In genomic region chr9:109914280-109915027, GRCh38 we compare ENCODE assay signal across 10 cellular contexts.
DNase-seq lines count a peak whose midpoint lies in the region; ATAC-seq, FAIRE-seq and TF ChIP-seq lines count a peak whose summit lies in the region.
"Had no signal": no experiment of that assay in that cellular context is flagged by ENCODE, and none has a peak within 500 bp of the region (broad histone marks: within the 10 kb centered on the region; RNA-seq: fewer than 3 reads in every experiment).

No MANE protein-coding gene starts in this region.

- H3K27me3 Mint-ChIP-seq in stimulated activated naive CD8-positive, alpha-beta T cell treated with anti-CD3 and anti-CD28 coated beads, Interleukin-15, Interleukin-2, amounts not matched to agents 100 ng/mL and 50 ng/mL, for 24 hours: no peaks in the 10 kb centered on the region
- H3K27me3 Mint-ChIP-seq in stimulated activated naive CD8-positive, alpha-beta T cell treated with anti-CD3 and anti-CD28 coated beads, Interleukin-15, amount 100 ng/mL, for 72 hours: peaks cover 8% of the 10 kb centered on the region
- H3K27me3 Mint-ChIP-seq in astrocyte (ENCODE audit: low read depth, unreplicated experiment): peaks cover 2% of the 10 kb centered on the region
- no peaks in the 10 kb centered on the region for H3K27me3 Mint-ChIP-seq in MCF 10A (ENCODE audit: insufficient read depth, unreplicated experiment)

- peaks cover 36% of the 10 kb centered on the region for H3K4me1 ChIP-seq in astrocyte (ENCODE audit: insufficient read depth, low read length)
- peaks cover 22% of the 10 kb centered on the region for H3K4me1 ChIP-seq in vagina

- no peak overlapping the region for H3K27ac ChIP-seq in astrocyte (ENCODE audit: low read depth, low read length)
- H3K27ac ChIP-seq in vagina: no peak overlapping the region
- H3K27ac ChIP-seq: tibial nerve had no signal

- BruUV-seq in MCF 10A (replicated peaks; lab: Mats Ljungman, UMichigan): no TSS peak

- POLR2A ChIA-PET in MCF 10A (lab: Yijun Ruan, JAX): no interaction called here

- H3K4me3 ChIP-seq in astrocyte (ENCODE audit: insufficient read depth, low read depth, low read length): no peak overlapping the region
- no peak overlapping the region for H3K4me3 ChIP-seq in vagina
- H3K4me3 ChIP-seq: tibial nerve had no signal

- no peak overlapping the region for H3K4me3 Mint-ChIP-seq in stimulated activated naive CD8-positive, alpha-beta T cell treated with anti-CD3 and anti-CD28 coated beads, Interleukin-15, Interleukin-2, amounts not matched to agents 100 ng/mL and 50 ng/mL, for 24 hours
- no peak overlapping the region for H3K4me3 Mint-ChIP-seq in stimulated activated naive CD8-positive, alpha-beta T cell treated with anti-CD3 and anti-CD28 coated beads, Interleukin-15, amount 100 ng/mL, for 72 hours
- H3K4me3 Mint-ChIP-seq in astrocyte (ENCODE audit: unreplicated experiment) (no peak overlapping the region), MCF 10A (ENCODE audit: unreplicated experiment) (no peak overlapping the region)

- peak overlapping the region; percentile 23 for H3K27ac Mint-ChIP-seq in stimulated activated naive CD8-positive, alpha-beta T cell treated with anti-CD3 and anti-CD28 coated beads, Interleukin-15, Interleukin-2, amounts not matched to agents 100 ng/mL and 50 ng/mL, for 24 hours
- no peak overlapping the region for H3K27ac Mint-ChIP-seq in stimulated activated naive CD8-positive, alpha-beta T cell treated with anti-CD3 and anti-CD28 coated beads, Interleukin-15, amount 100 ng/mL, for 72 hours
- peak overlapping the region; percentile 5 for H3K27ac Mint-ChIP-seq in astrocyte (ENCODE audit: unreplicated experiment)
- H3K27ac Mint-ChIP-seq in MCF 10A (ENCODE audit: low read depth, unreplicated experiment): no peak overlapping the region

- H3K4me1 Mint-ChIP-seq in stimulated activated naive CD8-positive, alpha-beta T cell treated with anti-CD3 and anti-CD28 coated beads, Interleukin-15, Interleukin-2, amounts not matched to agents 100 ng/mL and 50 ng/mL, for 24 hours (ENCODE audit: low read depth): peaks cover 36% of the 10 kb centered on the region
- H3K4me1 Mint-ChIP-seq in stimulated activated naive CD8-positive, alpha-beta T cell treated with anti-CD3 and anti-CD28 coated beads, Interleukin-15, amount 100 ng/mL, for 72 hours: peaks cover 12% of the 10 kb centered on the region
- peaks cover 4% of the 10 kb centered on the region for H3K4me1 Mint-ChIP-seq in astrocyte (ENCODE audit: low read depth, unreplicated experiment)
- peaks cover 12% of the 10 kb centered on the region for H3K4me1 Mint-ChIP-seq in MCF 10A (ENCODE audit: insufficient read depth, unreplicated experiment)

- intact Hi-C loops in MCF 10A (cut with micrococcal nuclease): no loop called here
- intact Hi-C loops in vagina (cut with DNase I): no loop called here

- peaks cover 7% of the 10 kb centered on the region for H3K79me2 ChIP-seq in astrocyte (ENCODE audit: insufficient read depth, low read length)

- TF ChIP-seq POLR2A in vagina (IDR thresholded peaks at IDR 0.05): no peak

- no peak overlapping the region for H3K4me2 ChIP-seq in astrocyte (ENCODE audit: low read length)

- peaks cover 5% of the 10 kb centered on the region for H4K20me1 ChIP-seq in astrocyte (ENCODE audit: insufficient read depth, low read length)

- CTCF ChIA-PET in MCF 10A (lab: Yijun Ruan, JAX): interaction anchor here (1.7 to 2.1 kb wide), 2 partner anchors 12 to 237 kb away, joined by 3 to 8 read pairs; no protein-coding TSS in a partner anchor

- no peaks in the 10 kb centered on the region for H3K9me3 ChIP-seq in astrocyte (ENCODE audit: insufficient read depth, low read depth, low read length)
- H3K9me3 ChIP-seq in vagina: no peaks in the 10 kb centered on the region
- H3K9me3 ChIP-seq: tibial nerve had no signal

- TF ChIP-seq CTCF in astrocyte (IDR thresholded peaks at IDR 0.05; ENCODE audit: insufficient read depth, low read depth, low read length) (no peak), MCF 10A (IDR thresholded peaks at IDR 0.05; ENCODE audit: unreplicated experiment) (no peak), vagina (IDR thresholded peaks at IDR 0.05) (no peak)

- peak; percentile 20 for FAIRE-seq in astrocyte (lab: Jason Lieb, UNC)

- H2AFZ ChIP-seq in astrocyte (ENCODE audit: low read depth, low read length): no peak overlapping the region

- no peak for ATAC-seq in stimulated activated naive CD8-positive, alpha-beta T cell treated with anti-CD3 and anti-CD28 coated beads, Interleukin-15, amount 100 ng/mL, for 72 hours
- peak; percentile 37 for ATAC-seq in HG03045 (IDR thresholded peaks at IDR 0.05; ENCODE audit: unreplicated experiment)

- no peaks in the 10 kb centered on the region for H3K9me3 Mint-ChIP-seq in stimulated activated naive CD8-positive, alpha-beta T cell treated with anti-CD3 and anti-CD28 coated beads, Interleukin-15, Interleukin-2, amounts not matched to agents 100 ng/mL and 50 ng/mL, for 24 hours
- no peaks in the 10 kb centered on the region for H3K9me3 Mint-ChIP-seq in stimulated activated naive CD8-positive, alpha-beta T cell treated with anti-CD3 and anti-CD28 coated beads, Interleukin-15, amount 100 ng/mL, for 72 hours
- H3K9me3 Mint-ChIP-seq in astrocyte (ENCODE audit: unreplicated experiment) (no peaks in the 10 kb centered on the region), MCF 10A (ENCODE audit: unreplicated experiment) (no peaks in the 10 kb centered on the region)

- H3K36me3 ChIP-seq in astrocyte (ENCODE audit: insufficient read depth, low read length) (no peaks in the 10 kb centered on the region), vagina (no peaks in the 10 kb centered on the region)
- H3K36me3 ChIP-seq: tibial nerve had no signal

- H3K27me3 ChIP-seq in astrocyte (ENCODE audit: insufficient read depth, low read length): no peaks in the 10 kb centered on the region
- no peaks in the 10 kb centered on the region for H3K27me3 ChIP-seq in vagina
- H3K27me3 ChIP-seq: tibial nerve had no signal

- H3K9ac ChIP-seq in astrocyte (ENCODE audit: low read length): no peak overlapping the region

- no peaks in the 10 kb centered on the region for H3K36me3 Mint-ChIP-seq in stimulated activated naive CD8-positive, alpha-beta T cell treated with anti-CD3 and anti-CD28 coated beads, Interleukin-15, Interleukin-2, amounts not matched to agents 100 ng/mL and 50 ng/mL, for 24 hours (ENCODE audit: low read depth)
- peaks cover 2% of the 10 kb centered on the region for H3K36me3 Mint-ChIP-seq in astrocyte (ENCODE audit: low read depth, unreplicated experiment)
- no peaks in the 10 kb centered on the region for H3K36me3 Mint-ChIP-seq in MCF 10A (ENCODE audit: insufficient read depth, unreplicated experiment)

- DNase-seq in stimulated activated naive CD8-positive, alpha-beta T cell treated with anti-CD3 and anti-CD28 coated beads, Interleukin-15, amount 100 ng/mL, for 72 hours: no peak
- peak; percentile 95 for DNase-seq in astrocyte (ENCODE audit: low read depth)
- no peak for DNase-seq in MCF 10A (ENCODE audit: unreplicated experiment)
- DNase-seq in stimulated activated CD4-positive, alpha-beta T cell treated with anti-CD3 and anti-CD28 coated beads, Interleukin-15, amount 100 ng/mL, for 24 hours: no peak
- no peak for DNase-seq in vagina (ENCODE audit: extremely low spot score in 2 of 2)
- DNase-seq in NCI-H526 (lab: John Stamatoyannopoulos, UW): no peak
- DNase-seq: OCI-M1 had no signal

Comparison
In these comparisons a context has a peak if more than half of its experiments do, and no peak if none do; other contexts are left out.
1. H3K27ac Mint-ChIP-seq: peak in stimulated activated naive CD8-positive, alpha-beta T cell treated with anti-CD3 and anti-CD28 coated beads, Interleukin-15, Interleukin-2, amounts not matched to agents 100 ng/mL and 50 ng/mL, for 24 hours (single experiment) and astrocyte (single experiment); none in stimulated activated naive CD8-positive, alpha-beta T cell treated with anti-CD3 and anti-CD28 coated beads, Interleukin-15, amount 100 ng/mL, for 72 hours (0 of 2) and MCF 10A (single experiment).